ENCODE assay signal across 8 cellular contexts in the genomic region with DNA sequence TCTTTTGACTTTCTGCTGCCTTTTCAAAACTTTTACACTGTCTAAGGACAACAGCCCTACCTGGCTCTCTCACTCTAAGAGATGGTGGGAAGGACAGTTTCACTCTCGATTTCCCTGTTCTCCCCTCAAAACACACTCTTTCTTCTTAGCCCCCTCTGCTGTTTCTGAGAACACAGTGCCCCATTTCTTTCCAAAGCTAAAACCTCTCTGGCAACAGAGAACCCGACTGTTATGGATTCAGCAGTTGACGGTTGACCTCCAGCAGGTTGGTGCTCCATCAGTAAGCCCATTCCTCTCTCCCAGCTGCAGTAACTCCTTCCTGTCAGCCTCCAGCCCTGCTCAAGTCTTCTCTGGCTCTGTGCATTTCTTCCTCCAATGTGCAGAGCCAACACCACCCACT.
A peak's percentile ranks its signal among the peaks of the same experiment; 100 is the strongest.
DNase-seq lines count a peak whose midpoint lies in the region; ATAC-seq and TF ChIP-seq lines count a peak whose summit lies in the region.

No MANE protein-coding gene starts in this region.

- peaks cover 9% of the 10 kb centered on the region for H3F3A ChIP-seq in neural progenitor cell (ENCODE audit: low read depth)

- H3K4me3 ChIP-seq in esophagus muscularis mucosa (no peak overlapping the region), neural progenitor cell (no peak overlapping the region)
- H3K4me3 ChIP-seq in effector memory CD4-positive, alpha-beta T cell (ENCODE audit: insufficient read depth, low read depth, low read length, poor library complexity, severe bottlenecking) = no peak overlapping the region

- H3K27me3 ChIP-seq in esophagus muscularis mucosa = no peaks in the 10 kb centered on the region
- H3K27me3 ChIP-seq in neural progenitor cell = no peaks in the 10 kb centered on the region
- H3K27me3 ChIP-seq in effector memory CD4-positive, alpha-beta T cell (replicated peaks; ENCODE audit: control insufficient read depth, insufficient read depth, low read length, poor library complexity, severe bottlenecking) = no peaks in the 10 kb centered on the region

- no peak overlapping the region for H3K4me2 ChIP-seq in neural progenitor cell

- TF ChIP-seq POLR2A in esophagus muscularis mucosa (IDR thresholded peaks at IDR 0.05; ENCODE audit: low read depth) = no peak

- ATAC-seq in HG02970 (IDR thresholded peaks at IDR 0.05; ENCODE audit: low FRiP score, unreplicated experiment) (no peak), HG02642 (IDR thresholded peaks at IDR 0.05; ENCODE audit: poor library complexity, unreplicated experiment) (no peak)

- H3K79me2 ChIP-seq in neural progenitor cell (ENCODE audit: low read depth) = no peaks in the 10 kb centered on the region

- peaks cover 3% of the 10 kb centered on the region for H3K27me3 Mint-ChIP-seq in neural progenitor cell (ENCODE audit: insufficient read depth, low read depth)

- intact Hi-C loops in esophagus muscularis mucosa (cut with DNase I) = loop anchor here (10.0 kb wide), 1 partner anchor 135 kb away; no protein-coding TSS in a partner anchor

- no peaks in the 10 kb centered on the region for H3K36me3 ChIP-seq in esophagus muscularis mucosa
- no peaks in the 10 kb centered on the region for H3K36me3 ChIP-seq in neural progenitor cell
- no peaks in the 10 kb centered on the region for H3K36me3 ChIP-seq in effector memory CD4-positive, alpha-beta T cell (ENCODE audit: control insufficient read depth, insufficient read depth, low read length)

- no peaks in the 10 kb centered on the region for H3K9me3 Mint-ChIP-seq in neural progenitor cell

- no peak overlapping the region for H3K9ac ChIP-seq in neural progenitor cell

- peak; percentile 28 to 42 (median 39) for TF ChIP-seq CTCF in esophagus muscularis mucosa (IDR thresholded peaks at IDR 0.05)
- peak; percentile 48 for TF ChIP-seq CTCF in neural progenitor cell (IDR thresholded peaks at IDR 0.05)

- H3K9me3 ChIP-seq in esophagus muscularis mucosa = no peaks in the 10 kb centered on the region
- no peaks in the 10 kb centered on the region for H3K9me3 ChIP-seq in neural progenitor cell (ENCODE audit: low read depth)
- H3K9me3 ChIP-seq in effector memory CD4-positive, alpha-beta T cell (ENCODE audit: control insufficient read depth, low read length) = no peaks in the 10 kb centered on the region

- no peak for TF ChIP-seq EP300 in esophagus muscularis mucosa (IDR thresholded peaks at IDR 0.05)

- H3K36me3 Mint-ChIP-seq in neural progenitor cell = no peaks in the 10 kb centered on the region

- no peak overlapping the region for H3K4me3 Mint-ChIP-seq in neural progenitor cell

- H3K27ac ChIP-seq in esophagus muscularis mucosa (replicated peaks in 1 of 4) = no peak overlapping the region
- no peak overlapping the region for H3K27ac ChIP-seq in neural progenitor cell
- no peak overlapping the region for H3K27ac ChIP-seq in effector memory CD4-positive, alpha-beta T cell (ENCODE audit: insufficient read depth, low read length, poor library complexity, severe bottlenecking)

- DNase-seq in EL (peak; percentile 70), NOMO-1 treated with DMSO at 0.1 percent for 48 hours (lab: John Stamatoyannopoulos, UW; ENCODE audit: unreplicated experiment) (peak; percentile 6), esophagus muscularis mucosa (ENCODE audit: extremely low spot score) (no peak), neural progenitor cell (ENCODE audit: low spot score) (peak; percentile 47), NCI-H524 (lab: John Stamatoyannopoulos, UW) (no peak)
- no peak for DNase-seq in effector memory CD4-positive, alpha-beta T cell

- H4K20me1 ChIP-seq in neural progenitor cell (ENCODE audit: low read depth) = no peaks in the 10 kb centered on the region

- H3K27ac Mint-ChIP-seq in neural progenitor cell = no peak overlapping the region

- 36% methylated on average over 3 of the region's 3 CpGs for WGBS in esophagus muscularis mucosa

- H3K4me1 ChIP-seq in esophagus muscularis mucosa = peaks cover 19 to 37% (median 28%) of the 10 kb centered on the region in 4 donors
- peaks cover 28% of the 10 kb centered on the region for H3K4me1 ChIP-seq in neural progenitor cell
- no peaks in the 10 kb centered on the region for H3K4me1 ChIP-seq in effector memory CD4-positive, alpha-beta T cell (ENCODE audit: control insufficient read depth, insufficient read depth, low read length, poor library complexity, severe bottlenecking)

- peaks cover 24% of the 10 kb centered on the region for H3K4me1 Mint-ChIP-seq in neural progenitor cell

- H2AFZ ChIP-seq in neural progenitor cell (replicated peaks) = peak overlapping the region; percentile 19

Comparison
In these comparisons a context has a peak if more than half of its experiments do, and no peak if none do; other contexts are left out.
1. DNase-seq: peak in EL (single experiment), NOMO-1 treated with DMSO at 0.1 percent for 48 hours (single experiment) and neural progenitor cell (single experiment); none in esophagus muscularis mucosa (single experiment), NCI-H524 (0 of 2) and effector memory CD4-positive, alpha-beta T cell (0 of 3).